In genomic region chr22:40407021-40407761, GRCh38 we compare ENCODE assay signal across 1 cellular context.
TF ChIP-seq lines count a peak whose summit lies in the region.

No MANE protein-coding gene starts in this region.

TF ChIP-seq in K562, 482 proteins besides CTCF, POLR2A, EP300 and RAD21:
- TF ChIP-seq, protein P1, sequence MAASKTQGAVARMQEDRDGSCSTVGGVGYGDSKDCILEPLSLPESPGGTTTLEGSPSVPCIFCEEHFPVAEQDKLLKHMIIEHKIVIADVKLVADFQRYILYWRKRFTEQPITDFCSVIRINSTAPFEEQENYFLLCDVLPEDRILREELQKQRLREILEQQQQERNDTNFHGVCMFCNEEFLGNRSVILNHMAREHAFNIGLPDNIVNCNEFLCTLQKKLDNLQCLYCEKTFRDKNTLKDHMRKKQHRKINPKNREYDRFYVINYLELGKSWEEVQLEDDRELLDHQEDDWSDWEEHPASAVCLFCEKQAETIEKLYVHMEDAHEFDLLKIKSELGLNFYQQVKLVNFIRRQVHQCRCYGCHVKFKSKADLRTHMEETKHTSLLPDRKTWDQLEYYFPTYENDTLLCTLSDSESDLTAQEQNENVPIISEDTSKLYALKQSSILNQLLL (CRISPR knock-in tag; IDR thresholded peaks at IDR 0.05; ENCODE audit: borderline replicate concordance), result no peak
- TF ChIP-seq POLR2G (IDR thresholded peaks at IDR 0.05; ENCODE audit: low read depth, low read length) (peak; percentile 32; the same call in 1 of the 2 replicates), RBM22 (IDR thresholded peaks at IDR 0.05; ENCODE audit: low read depth, low read length, poor library complexity, severe bottlenecking) (peak; percentile 24), ZBTB33 (CRISPR knock-in tag; IDR thresholded peaks at IDR 0.05) (peak; percentile 71)
TF ChIP-seq in K562: peak in this region for 3.
